ENCODE assay signal across 1 cellular context in genomic region chr17:7441202-7441705, GRCh38.
TF ChIP-seq lines count a peak whose summit lies in the region.

No MANE protein-coding gene starts in this region.

TF ChIP-seq in H1, 55 proteins besides CTCF, POLR2A, EP300 and RAD21:
- no peak for TF ChIP-seq TEAD4 (IDR thresholded peaks at IDR 0.05; ENCODE audit: low read depth, low read length)
- TF ChIP-seq SP2 (IDR thresholded peaks at IDR 0.05; ENCODE audit: low read length): no peak
- no peak for TF ChIP-seq GABPA (IDR thresholded peaks at IDR 0.05; ENCODE audit: borderline replicate concordance, insufficient read depth, low read length)
- no peak for TF ChIP-seq HDAC2 (IDR thresholded peaks at IDR 0.05; ENCODE audit: borderline replicate concordance in 1 of 2, low read depth in 2 of 2, low read length in 2 of 2)
- no peak for TF ChIP-seq TBP (IDR thresholded peaks at IDR 0.05; ENCODE audit: low read depth, low read length)
- TF ChIP-seq SUZ12 (IDR thresholded peaks at IDR 0.05; ENCODE audit: low read length): no peak
- TF ChIP-seq KDM5A (IDR thresholded peaks at IDR 0.05; ENCODE audit: low read length): no peak
- TF ChIP-seq KDM1A (IDR thresholded peaks at IDR 0.05; ENCODE audit: borderline replicate concordance, low read length): no peak
- TF ChIP-seq SRF (IDR thresholded peaks at IDR 0.05; ENCODE audit: low read depth, low read length): no peak
- no peak for TF ChIP-seq CHD7 (IDR thresholded peaks at IDR 0.05; ENCODE audit: insufficient replicate concordance, low read length)
- TF ChIP-seq ATF3 (IDR thresholded peaks at IDR 0.05; ENCODE audit: insufficient read depth, low read depth, low read length): no peak
- no peak for TF ChIP-seq CHD1 (IDR thresholded peaks at IDR 0.05; ENCODE audit: low read depth, low read length)
- no peak for TF ChIP-seq HDAC6 (IDR thresholded peaks at IDR 0.05; ENCODE audit: low read depth, low read length)
- no peak for TF ChIP-seq ATF2 (IDR thresholded peaks at IDR 0.05; ENCODE audit: low read length)
